9 cellular contexts compared by ENCODE assay signal in the genomic region with DNA sequence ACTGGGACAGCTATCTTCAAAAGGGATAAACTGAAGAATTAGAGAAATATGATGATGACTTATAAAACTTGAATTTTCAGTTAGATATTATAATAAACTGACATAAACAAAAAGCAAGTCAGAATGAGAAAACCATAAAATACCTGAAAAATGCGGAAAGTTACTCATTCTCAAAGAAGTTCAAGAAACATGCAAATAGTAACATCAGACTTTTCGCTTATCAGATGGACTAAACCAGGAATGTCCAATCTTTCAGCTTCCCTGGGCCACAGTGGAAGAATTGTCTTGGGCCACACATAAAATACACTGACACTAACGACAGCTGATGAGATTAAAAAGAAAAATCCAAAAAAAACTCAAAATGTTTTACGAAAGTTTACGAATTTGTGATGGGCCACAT.
"Had no signal": no experiment of that assay in that cellular context is flagged by ENCODE, and none has a peak within 500 bp of the region (broad histone marks: within the 10 kb centered on the region; RNA-seq: fewer than 3 reads in every experiment).

No MANE protein-coding gene starts in this region.

- DNase-seq: GM23248, GOT3, H7, KG1 had no signal

- H3K9ac ChIP-seq: GM23248 had no signal

- H3K9me3 ChIP-seq: HAP-1 had no signal

- H2AFZ ChIP-seq: GM23248 had no signal

- ATAC-seq: HCT116, HepG2, K562 had no signal

- H3K4me3 ChIP-seq: GM23248, HAP-1, K562 had no signal

- H3K4me1 ChIP-seq: HAP-1 had no signal

- H3K27ac ChIP-seq: GM23248, HL-60 had no signal
